ENCODE assay signal across 9 cellular contexts in the genomic region with DNA sequence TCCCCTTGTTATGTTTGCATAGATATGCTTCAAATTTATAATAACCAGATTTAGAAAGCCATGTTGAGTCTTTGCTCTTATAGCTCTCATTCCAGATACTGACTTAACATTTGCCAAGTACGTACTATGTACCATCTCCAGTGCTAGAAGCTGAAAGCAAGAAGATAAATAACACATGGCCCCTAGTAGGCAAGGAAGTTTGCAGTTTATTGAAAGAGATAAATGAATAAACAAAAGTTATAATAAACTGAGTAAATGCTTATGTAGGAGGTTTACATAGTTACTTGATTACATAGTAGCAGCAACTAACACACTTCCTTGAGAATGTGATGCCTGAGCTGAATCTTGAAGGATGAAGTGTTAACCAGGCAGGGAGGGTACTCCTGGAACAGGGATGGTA.
"Had no signal": no experiment of that assay in that cellular context is flagged by ENCODE, and none has a peak within 500 bp of the region (broad histone marks: within the 10 kb centered on the region; RNA-seq: fewer than 3 reads in every experiment).

No MANE protein-coding gene starts in this region.

- H3K4me3 ChIP-seq: GM23338, HAP-1, K562 had no signal

- H3K4me2 ChIP-seq: GM23338 had no signal

- DNase-seq: HFFc6, IMR-90 had no signal

- H2AFZ ChIP-seq: GM23338 had no signal

- H3K4me3 Mint-ChIP-seq: GM23338, HFFc6 had no signal

- H3K4me1 Mint-ChIP-seq: GM23338 had no signal

- H3K36me3 ChIP-seq: HAP-1 had no signal

- H3K9me3 Mint-ChIP-seq: GM23338 had no signal

- H3K4me1 ChIP-seq: HAP-1 had no signal

- ATAC-seq: GM23338, HCT116, K562 had no signal

- H3K9me3 ChIP-seq: HAP-1 had no signal

- H3K27ac Mint-ChIP-seq: GM23338, HFFc6 had no signal

- FAIRE-seq: H1, H54, HTR-8/SVneo, K562 had no signal
